11 cellular contexts compared by ENCODE assay signal in the genomic region with DNA sequence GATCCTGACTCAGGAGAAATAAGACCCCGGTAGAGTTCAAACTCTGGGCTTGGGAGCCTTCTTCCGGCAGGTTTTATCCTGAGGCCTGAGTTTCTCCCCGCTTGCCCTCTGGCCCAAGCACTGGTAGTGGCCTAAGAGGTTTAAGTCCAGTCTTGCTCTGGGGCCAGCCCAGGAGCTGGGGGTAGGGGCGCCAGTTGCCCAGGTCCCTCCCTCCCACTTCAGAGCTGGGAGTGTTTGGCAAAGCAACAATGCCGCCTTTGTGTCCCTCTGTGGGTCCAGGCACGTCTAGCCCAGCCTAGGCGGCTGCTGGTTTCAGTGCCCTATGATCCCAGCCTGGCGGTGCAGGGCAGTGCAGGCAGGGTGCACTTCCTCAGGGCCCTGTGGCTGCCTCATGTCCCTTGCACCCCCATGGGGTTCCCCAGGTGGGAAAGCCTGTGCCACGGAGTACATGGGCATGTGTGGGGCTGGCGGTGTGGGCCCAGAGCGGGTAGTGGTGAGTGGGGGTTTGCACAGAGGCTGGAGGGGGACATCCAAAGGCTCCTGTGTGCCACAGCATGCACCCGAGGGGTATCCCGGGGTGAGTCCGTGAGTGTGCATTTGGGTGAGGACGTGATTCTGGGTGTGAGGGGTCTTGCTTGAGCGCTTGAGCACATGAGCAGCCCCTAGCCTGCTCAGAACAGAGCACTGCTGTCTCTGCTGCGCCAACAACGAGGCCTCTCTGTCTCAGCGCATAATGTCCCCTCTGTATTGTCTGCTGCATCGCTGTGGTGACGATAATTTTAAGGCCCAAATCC.
DNase-seq lines count a peak whose midpoint lies in the region; ATAC-seq and TF ChIP-seq lines count a peak whose summit lies in the region.
"Had no signal": no experiment of that assay in that cellular context is flagged by ENCODE, and none has a peak within 500 bp of the region (broad histone marks: within the 10 kb centered on the region; RNA-seq: fewer than 3 reads in every experiment).

No MANE protein-coding gene starts in this region.

- H3K27me3 ChIP-seq in upper lobe of left lung, result no peaks in the 10 kb centered on the region

- peak overlapping the region; percentile 25 to 74 (median 72) for H3K27ac Mint-ChIP-seq in nephron

- no peaks in the 10 kb centered on the region for H3K27me3 Mint-ChIP-seq in nephron (ENCODE audit: low read depth)

- WGBS in upper lobe of left lung, 2 donors, result 87 to 91% methylated on average over 11 to 21 of the region's 21 CpGs

- no peaks in the 10 kb centered on the region for H3K36me3 Mint-ChIP-seq in nephron (ENCODE audit: low read depth)

- TF ChIP-seq CTCF in nephron (IDR thresholded peaks at IDR 0.05; ENCODE audit: unreplicated experiment in 3 of 3) (no peak), upper lobe of left lung (IDR thresholded peaks at IDR 0.05) (no peak)

- H3K4me3 Mint-ChIP-seq in nephron, result no peak overlapping the region

- H3K4me3 ChIP-seq in upper lobe of left lung, result no peak overlapping the region

- DNase-seq in Right ventricle myocardium inferior (ENCODE audit: missing footprints), result no peak
- no peak for DNase-seq in cardiac septum (ENCODE audit: low spot score)
- DNase-seq in upper lobe of left lung, result peak in 1 of 2 donors; percentile 70
- no peak for DNase-seq in dedifferentiated amniotic fluid mesenchymal stem cell (ENCODE audit: extremely low spot score)
- DNase-seq: mesenchymal stem cell; stimulated activated CD4-positive, alpha-beta T cell treated with anti-CD3 and anti-CD28 coated beads, Interleukin-15, amount 100 ng/mL, for 24 hours; T-helper 9 cell had no signal

- H3K4me1 ChIP-seq in upper lobe of left lung, result no peaks in the 10 kb centered on the region

- intact Hi-C loops in Right ventricle myocardium inferior (cut with DNase I), result no loop called here
- intact Hi-C loops in cardiac septum (cut with DNase I), result no loop called here

- no peak for TF ChIP-seq EP300 in upper lobe of left lung (IDR thresholded peaks at IDR 0.05)

- TF ChIP-seq POLR2A in upper lobe of left lung (IDR thresholded peaks at IDR 0.05), result no peak

- no peaks in the 10 kb centered on the region for H3K36me3 ChIP-seq in upper lobe of left lung

- H3K9me3 ChIP-seq in upper lobe of left lung, result no peaks in the 10 kb centered on the region

- ATAC-seq in Right ventricle myocardium inferior (peak; percentile 16), esophagus mucosa (peak; percentile 48), upper lobe of left lung (ENCODE audit: low FRiP score in 2 of 2) (peak; percentile 24 to 54), HG02610 (IDR thresholded peaks at IDR 0.05; ENCODE audit: unreplicated experiment) (no peak), GM21526 (IDR thresholded peaks at IDR 0.05; ENCODE audit: low FRiP score, unreplicated experiment) (no peak)

- H3K4me1 Mint-ChIP-seq in nephron, result peaks cover 3% of the 10 kb centered on the region

- H3K9me3 Mint-ChIP-seq in nephron, result no peaks in the 10 kb centered on the region

- no peak overlapping the region for H3K27ac ChIP-seq in upper lobe of left lung

Comparison
In these comparisons a context has a peak if more than half of its experiments do, and no peak if none do; other contexts are left out.
1. ATAC-seq: peak in Right ventricle myocardium inferior (single experiment), esophagus mucosa (single experiment) and upper lobe of left lung (2 of 2); none in HG02610 (single experiment) and GM21526 (single experiment).